1 cellular context compared by ENCODE assay signal in the genomic region with DNA sequence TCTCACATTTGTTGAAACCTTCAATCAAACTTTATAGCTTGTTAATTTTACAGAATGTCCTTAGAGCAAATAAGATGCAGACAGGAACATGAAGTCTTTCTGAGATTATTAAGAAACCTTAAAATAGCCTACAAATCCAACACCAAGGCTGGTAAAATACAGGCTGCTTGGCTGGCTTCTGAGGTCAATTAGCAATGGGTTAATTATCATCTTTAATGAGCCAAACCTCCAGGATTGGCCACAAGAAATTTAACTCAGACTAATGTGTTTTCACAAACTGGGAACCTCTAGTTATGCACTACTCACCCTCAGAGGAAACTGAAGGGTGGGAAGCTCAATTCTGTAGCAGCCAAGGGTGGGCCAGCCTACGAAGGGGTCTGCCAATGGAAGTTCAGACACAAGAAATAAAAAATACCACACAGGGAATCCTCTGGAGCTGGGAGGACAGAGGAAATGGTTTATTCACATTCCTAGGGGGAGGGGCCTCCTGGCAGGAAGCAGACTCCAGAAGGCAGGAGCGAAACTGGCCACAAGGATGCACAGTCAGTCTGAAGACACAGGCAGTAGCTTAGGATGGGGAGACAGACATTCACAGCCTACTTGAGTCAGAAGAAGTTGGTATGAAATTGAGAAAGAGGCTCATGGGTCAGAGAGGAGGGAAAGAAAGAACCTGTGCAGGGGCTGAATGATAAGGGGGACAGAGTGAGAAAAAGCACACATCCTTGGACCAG.
TF ChIP-seq lines count a peak whose summit lies in the region.

No MANE protein-coding gene starts in this region.

TF ChIP-seq in IMR-90, 13 proteins besides CTCF, POLR2A, EP300 and RAD21 (continued from another document):
- TF ChIP-seq, protein P1, sequence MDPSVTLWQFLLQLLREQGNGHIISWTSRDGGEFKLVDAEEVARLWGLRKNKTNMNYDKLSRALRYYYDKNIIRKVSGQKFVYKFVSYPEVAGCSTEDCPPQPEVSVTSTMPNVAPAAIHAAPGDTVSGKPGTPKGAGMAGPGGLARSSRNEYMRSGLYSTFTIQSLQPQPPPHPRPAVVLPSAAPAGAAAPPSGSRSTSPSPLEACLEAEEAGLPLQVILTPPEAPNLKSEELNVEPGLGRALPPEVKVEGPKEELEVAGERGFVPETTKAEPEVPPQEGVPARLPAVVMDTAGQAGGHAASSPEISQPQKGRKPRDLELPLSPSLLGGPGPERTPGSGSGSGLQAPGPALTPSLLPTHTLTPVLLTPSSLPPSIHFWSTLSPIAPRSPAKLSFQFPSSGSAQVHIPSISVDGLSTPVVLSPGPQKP (IDR thresholded peaks at IDR 0.05; ENCODE audit: borderline replicate concordance, low read depth, low read length), result no peak
